ENCODE assay signal across 1 cellular context in genomic region chr15:90264649-90265048, GRCh38.
TF ChIP-seq lines count a peak whose summit lies in the region.

No MANE protein-coding gene starts in this region.

TF ChIP-seq in H1, 55 proteins besides CTCF, POLR2A, EP300 and RAD21:
- TF ChIP-seq CHD1 (IDR thresholded peaks at IDR 0.05; ENCODE audit: low read depth, low read length) (no peak), SAP30 (IDR thresholded peaks at IDR 0.05; ENCODE audit: insufficient read depth, insufficient replicate concordance, low read length) (no peak), YY1 (IDR thresholded peaks at IDR 0.05; ENCODE audit: low read depth, low read length) (no peak), EZH2 (IDR thresholded peaks at IDR 0.05; ENCODE audit: low read depth, low read length, severe bottlenecking) (no peak), FOSL1 (IDR thresholded peaks at IDR 0.05; ENCODE audit: insufficient read depth, low read depth, low read length) (no peak), EGR1 (IDR thresholded peaks at IDR 0.05; ENCODE audit: borderline replicate concordance, low read depth, low read length) (no peak), SIRT6 (IDR thresholded peaks at IDR 0.05; ENCODE audit: low read length) (no peak), TAF7 (optimal IDR thresholded peaks at IDR 0.05; ENCODE audit: borderline replicate concordance, low read depth, low read length) (no peak), BACH1 (IDR thresholded peaks at IDR 0.05; ENCODE audit: low read length) (no peak)
